Comparison of ENCODE assay signal across 1 cellular context in the genomic region with DNA sequence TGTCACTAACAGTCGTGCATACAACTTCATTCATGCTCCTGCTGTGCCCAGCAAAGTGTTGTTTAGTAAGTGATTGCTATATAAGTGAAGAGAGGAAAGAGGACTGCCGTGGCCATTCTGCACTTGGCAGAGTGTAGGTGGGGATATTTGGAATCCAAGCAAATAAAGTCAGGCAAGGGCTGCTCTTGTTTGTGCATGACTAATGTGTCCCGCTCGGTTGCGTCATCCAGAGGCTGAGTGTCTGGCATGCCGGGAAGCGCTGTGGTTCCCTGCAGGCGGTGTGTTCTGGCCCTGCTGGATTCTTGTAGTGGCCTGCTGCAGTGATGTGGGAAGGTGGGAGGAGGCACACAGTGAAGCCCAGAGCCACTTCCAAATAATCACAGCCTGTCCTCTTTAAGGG.
TF ChIP-seq lines count a peak whose summit lies in the region.

No MANE protein-coding gene starts in this region.

TF ChIP-seq in HepG2, 621 proteins besides CTCF, POLR2A, EP300 and RAD21 (continued from another document and continues in another):
- TF ChIP-seq, protein P1, sequence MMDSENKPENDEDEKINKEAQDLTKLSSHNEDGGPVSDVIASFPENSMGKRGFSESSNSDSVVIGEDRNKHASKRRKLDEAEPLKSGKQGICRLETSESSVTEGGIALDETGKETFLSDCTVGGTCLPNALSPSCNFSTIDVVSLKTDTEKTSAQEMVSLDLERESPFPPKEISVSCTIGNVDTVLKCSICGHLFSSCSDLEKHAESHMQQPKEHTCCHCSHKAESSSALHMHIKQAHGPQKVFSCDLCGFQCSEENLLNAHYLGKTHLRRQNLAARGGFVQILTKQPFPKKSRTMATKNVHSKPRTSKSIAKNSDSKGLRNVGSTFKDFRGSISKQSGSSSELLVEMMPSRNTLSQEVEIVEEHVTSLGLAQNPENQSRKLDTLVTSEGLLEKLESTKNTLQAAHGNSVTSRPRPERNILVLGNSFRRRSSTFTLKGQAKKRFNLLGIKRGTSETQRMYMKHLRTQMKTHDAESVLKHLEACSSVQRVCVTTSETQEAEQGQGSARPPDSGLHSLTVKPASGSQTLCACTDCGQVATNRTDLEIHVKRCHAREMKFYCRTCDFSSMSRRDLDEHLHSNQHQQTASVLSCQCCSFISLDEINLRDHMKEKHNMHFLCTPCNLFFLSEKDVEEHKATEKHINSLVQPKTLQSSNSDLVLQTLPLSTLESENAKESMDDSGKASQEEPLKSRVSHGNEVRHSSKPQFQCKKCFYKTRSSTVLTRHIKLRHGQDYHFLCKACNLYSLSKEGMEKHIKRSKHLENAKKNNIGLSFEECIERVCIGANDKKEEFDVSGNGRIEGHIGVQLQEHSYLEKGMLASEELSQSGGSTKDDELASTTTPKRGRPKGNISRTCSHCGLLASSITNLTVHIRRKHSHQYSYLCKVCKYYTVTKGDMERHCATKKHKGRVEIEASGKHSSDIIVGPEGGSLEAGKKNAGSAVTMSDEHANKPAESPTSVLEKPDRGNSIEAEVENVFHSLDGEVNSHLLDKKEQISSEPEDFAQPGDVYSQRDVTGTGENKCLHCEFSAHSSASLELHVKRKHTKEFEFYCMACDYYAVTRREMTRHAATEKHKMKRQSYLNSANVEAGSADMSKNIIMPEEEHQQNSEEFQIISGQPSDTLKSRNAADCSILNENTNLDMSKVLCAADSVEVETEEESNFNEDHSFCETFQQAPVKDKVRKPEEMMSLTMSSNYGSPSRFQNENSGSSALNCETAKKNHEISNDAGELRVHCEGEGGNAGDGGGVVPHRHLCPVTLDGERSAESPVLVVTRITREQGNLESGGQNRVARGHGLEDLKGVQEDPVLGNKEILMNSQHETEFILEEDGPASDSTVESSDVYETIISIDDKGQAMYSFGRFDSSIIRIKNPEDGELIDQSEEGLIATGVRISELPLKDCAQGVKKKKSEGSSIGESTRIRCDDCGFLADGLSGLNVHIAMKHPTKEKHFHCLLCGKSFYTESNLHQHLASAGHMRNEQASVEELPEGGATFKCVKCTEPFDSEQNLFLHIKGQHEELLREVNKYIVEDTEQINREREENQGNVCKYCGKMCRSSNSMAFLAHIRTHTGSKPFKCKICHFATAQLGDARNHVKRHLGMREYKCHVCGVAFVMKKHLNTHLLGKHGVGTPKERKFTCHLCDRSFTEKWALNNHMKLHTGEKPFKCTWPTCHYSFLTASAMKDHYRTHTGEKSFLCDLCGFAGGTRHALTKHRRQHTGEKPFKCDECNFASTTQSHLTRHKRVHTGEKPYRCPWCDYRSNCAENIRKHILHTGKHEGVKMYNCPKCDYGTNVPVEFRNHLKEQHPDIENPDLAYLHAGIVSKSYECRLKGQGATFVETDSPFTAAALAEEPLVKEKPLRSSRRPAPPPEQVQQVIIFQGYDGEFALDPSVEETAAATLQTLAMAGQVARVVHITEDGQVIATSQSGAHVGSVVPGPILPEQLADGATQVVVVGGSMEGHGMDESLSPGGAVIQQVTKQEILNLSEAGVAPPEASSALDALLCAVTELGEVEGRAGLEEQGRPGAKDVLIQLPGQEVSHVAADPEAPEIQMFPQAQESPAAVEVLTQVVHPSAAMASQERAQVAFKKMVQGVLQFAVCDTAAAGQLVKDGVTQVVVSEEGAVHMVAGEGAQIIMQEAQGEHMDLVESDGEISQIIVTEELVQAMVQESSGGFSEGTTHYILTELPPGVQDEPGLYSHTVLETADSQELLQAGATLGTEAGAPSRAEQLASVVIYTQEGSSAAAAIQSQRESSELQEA (CRISPR knock-in tag; IDR thresholded peaks at IDR 0.05; ENCODE audit: not compliant biosample characterization), result no peak
- TF ChIP-seq, protein P2, sequence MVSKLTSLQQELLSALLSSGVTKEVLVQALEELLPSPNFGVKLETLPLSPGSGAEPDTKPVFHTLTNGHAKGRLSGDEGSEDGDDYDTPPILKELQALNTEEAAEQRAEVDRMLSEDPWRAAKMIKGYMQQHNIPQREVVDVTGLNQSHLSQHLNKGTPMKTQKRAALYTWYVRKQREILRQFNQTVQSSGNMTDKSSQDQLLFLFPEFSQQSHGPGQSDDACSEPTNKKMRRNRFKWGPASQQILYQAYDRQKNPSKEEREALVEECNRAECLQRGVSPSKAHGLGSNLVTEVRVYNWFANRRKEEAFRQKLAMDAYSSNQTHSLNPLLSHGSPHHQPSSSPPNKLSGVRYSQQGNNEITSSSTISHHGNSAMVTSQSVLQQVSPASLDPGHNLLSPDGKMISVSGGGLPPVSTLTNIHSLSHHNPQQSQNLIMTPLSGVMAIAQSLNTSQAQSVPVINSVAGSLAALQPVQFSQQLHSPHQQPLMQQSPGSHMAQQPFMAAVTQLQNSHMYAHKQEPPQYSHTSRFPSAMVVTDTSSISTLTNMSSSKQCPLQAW (CRISPR knock-in tag; IDR thresholded peaks at IDR 0.05), result peak; percentile 78
- TF ChIP-seq SRSF1 (optimal IDR thresholded peaks at IDR 0.05; ENCODE audit: low read depth, low read length) (no peak), MAZ (IDR thresholded peaks at IDR 0.05; ENCODE audit: borderline replicate concordance, low read depth, low read length) (no peak), MAZ (CRISPR knock-in tag; IDR thresholded peaks at IDR 0.05; ENCODE audit: low read depth) (no peak), IRF2 (CRISPR knock-in tag; IDR thresholded peaks at IDR 0.05) (peak; percentile 79; the same call in 1 of the 2 replicates), ZNF263 (CRISPR knock-in tag; IDR thresholded peaks at IDR 0.05) (0 out of 2 replicates have a peak, but pooled peaks have one; percentile 43), ZBTB42 (CRISPR knock-in tag; IDR thresholded peaks at IDR 0.05) (no peak), ZNF619 (CRISPR knock-in tag; IDR thresholded peaks at IDR 0.05) (no peak), CCAR2 (optimal IDR thresholded peaks at IDR 0.05; ENCODE audit: low read depth, low read length) (no peak), ZSCAN20 (CRISPR knock-in tag; IDR thresholded peaks at IDR 0.05; ENCODE audit: borderline replicate concordance) (no peak), RFX5 (IDR thresholded peaks at IDR 0.05; ENCODE audit: low read depth, low read length) (no peak), ZNF180 (CRISPR knock-in tag; IDR thresholded peaks at IDR 0.05; ENCODE audit: borderline replicate concordance, low read depth) (no peak), ZNF879 (CRISPR knock-in tag; IDR thresholded peaks at IDR 0.05) (no peak), ZNF260 (CRISPR knock-in tag; IDR thresholded peaks at IDR 0.05; ENCODE audit: borderline replicate concordance, low read depth) (no peak), ZMYM3 (CRISPR knock-in tag; IDR thresholded peaks at IDR 0.05) (peak; percentile 94), ZNF430 (CRISPR knock-in tag; IDR thresholded peaks at IDR 0.05) (peak; percentile 70; the same call in 1 of the 2 replicates), MIXL1 (CRISPR knock-in tag; IDR thresholded peaks at IDR 0.05) (peak; percentile 51; the same call in 1 of the 2 replicates), ZNF672 (CRISPR knock-in tag; IDR thresholded peaks at IDR 0.05) (no peak), SMC3 (IDR thresholded peaks at IDR 0.05; ENCODE audit: low read length) (peak; percentile 35; the same call in 1 of the 2 replicates), FOSL2 (CRISPR knock-in tag; IDR thresholded peaks at IDR 0.05) (peak; percentile 99), RORA (CRISPR knock-in tag; IDR thresholded peaks at IDR 0.05) (no peak), NONO (IDR thresholded peaks at IDR 0.05) (no peak), NONO (CRISPR knock-in tag; conservative IDR thresholded peaks at IDR 0.05) (0 out of 2 replicates have a peak, but pooled peaks have one; percentile 43), ZNF501 (CRISPR knock-in tag; IDR thresholded peaks at IDR 0.05) (0 out of 2 replicates have a peak, but pooled peaks have one; percentile 53), MTA3 (CRISPR knock-in tag; IDR thresholded peaks at IDR 0.05) (no peak), ELF3 (CRISPR knock-in tag; IDR thresholded peaks at IDR 0.05) (peak; percentile 75), CREM (IDR thresholded peaks at IDR 0.05) (peak; percentile 62), CREM (CRISPR knock-in tag; IDR thresholded peaks at IDR 0.05) (no peak), SCMH1 (CRISPR knock-in tag; IDR thresholded peaks at IDR 0.05; ENCODE audit: borderline replicate concordance) (no peak), ZNF552 (CRISPR knock-in tag; IDR thresholded peaks at IDR 0.05; ENCODE audit: borderline replicate concordance) (no peak), SATB2 (CRISPR knock-in tag; IDR thresholded peaks at IDR 0.05) (0 out of 2 replicates have a peak, but pooled peaks have one; percentile 53), MYC (CRISPR knock-in tag; IDR thresholded peaks at IDR 0.05; ENCODE audit: borderline replicate concordance) (peak; percentile 69; the same call in 1 of the 2 replicates), ZKSCAN8 (CRISPR knock-in tag; IDR thresholded peaks at IDR 0.05; ENCODE audit: borderline replicate concordance) (peak; percentile 79)
- TF ChIP-seq, protein P3, sequence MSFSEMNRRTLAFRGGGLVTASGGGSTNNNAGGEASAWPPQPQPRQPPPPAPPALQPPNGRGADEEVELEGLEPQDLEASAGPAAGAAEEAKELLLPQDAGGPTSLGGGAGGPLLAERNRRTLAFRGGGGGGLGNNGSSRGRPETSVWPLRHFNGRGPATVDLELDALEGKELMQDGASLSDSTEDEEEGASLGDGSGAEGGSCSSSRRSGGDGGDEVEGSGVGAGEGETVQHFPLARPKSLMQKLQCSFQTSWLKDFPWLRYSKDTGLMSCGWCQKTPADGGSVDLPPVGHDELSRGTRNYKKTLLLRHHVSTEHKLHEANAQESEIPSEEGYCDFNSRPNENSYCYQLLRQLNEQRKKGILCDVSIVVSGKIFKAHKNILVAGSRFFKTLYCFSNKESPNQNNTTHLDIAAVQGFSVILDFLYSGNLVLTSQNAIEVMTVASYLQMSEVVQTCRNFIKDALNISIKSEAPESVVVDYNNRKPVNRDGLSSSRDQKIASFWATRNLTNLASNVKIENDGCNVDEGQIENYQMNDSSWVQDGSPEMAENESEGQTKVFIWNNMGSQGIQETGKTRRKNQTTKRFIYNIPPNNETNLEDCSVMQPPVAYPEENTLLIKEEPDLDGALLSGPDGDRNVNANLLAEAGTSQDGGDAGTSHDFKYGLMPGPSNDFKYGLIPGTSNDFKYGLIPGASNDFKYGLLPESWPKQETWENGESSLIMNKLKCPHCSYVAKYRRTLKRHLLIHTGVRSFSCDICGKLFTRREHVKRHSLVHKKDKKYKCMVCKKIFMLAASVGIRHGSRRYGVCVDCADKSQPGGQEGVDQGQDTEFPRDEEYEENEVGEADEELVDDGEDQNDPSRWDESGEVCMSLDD (CRISPR knock-in tag; IDR thresholded peaks at IDR 0.05; ENCODE audit: borderline replicate concordance), result no peak
- TF ChIP-seq, protein P4, sequence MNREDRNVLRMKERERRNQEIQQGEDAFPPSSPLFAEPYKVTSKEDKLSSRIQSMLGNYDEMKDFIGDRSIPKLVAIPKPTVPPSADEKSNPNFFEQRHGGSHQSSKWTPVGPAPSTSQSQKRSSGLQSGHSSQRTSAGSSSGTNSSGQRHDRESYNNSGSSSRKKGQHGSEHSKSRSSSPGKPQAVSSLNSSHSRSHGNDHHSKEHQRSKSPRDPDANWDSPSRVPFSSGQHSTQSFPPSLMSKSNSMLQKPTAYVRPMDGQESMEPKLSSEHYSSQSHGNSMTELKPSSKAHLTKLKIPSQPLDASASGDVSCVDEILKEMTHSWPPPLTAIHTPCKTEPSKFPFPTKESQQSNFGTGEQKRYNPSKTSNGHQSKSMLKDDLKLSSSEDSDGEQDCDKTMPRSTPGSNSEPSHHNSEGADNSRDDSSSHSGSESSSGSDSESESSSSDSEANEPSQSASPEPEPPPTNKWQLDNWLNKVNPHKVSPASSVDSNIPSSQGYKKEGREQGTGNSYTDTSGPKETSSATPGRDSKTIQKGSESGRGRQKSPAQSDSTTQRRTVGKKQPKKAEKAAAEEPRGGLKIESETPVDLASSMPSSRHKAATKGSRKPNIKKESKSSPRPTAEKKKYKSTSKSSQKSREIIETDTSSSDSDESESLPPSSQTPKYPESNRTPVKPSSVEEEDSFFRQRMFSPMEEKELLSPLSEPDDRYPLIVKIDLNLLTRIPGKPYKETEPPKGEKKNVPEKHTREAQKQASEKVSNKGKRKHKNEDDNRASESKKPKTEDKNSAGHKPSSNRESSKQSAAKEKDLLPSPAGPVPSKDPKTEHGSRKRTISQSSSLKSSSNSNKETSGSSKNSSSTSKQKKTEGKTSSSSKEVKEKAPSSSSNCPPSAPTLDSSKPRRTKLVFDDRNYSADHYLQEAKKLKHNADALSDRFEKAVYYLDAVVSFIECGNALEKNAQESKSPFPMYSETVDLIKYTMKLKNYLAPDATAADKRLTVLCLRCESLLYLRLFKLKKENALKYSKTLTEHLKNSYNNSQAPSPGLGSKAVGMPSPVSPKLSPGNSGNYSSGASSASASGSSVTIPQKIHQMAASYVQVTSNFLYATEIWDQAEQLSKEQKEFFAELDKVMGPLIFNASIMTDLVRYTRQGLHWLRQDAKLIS (CRISPR knock-in tag; IDR thresholded peaks at IDR 0.05), result no peak
- TF ChIP-seq, protein P5, sequence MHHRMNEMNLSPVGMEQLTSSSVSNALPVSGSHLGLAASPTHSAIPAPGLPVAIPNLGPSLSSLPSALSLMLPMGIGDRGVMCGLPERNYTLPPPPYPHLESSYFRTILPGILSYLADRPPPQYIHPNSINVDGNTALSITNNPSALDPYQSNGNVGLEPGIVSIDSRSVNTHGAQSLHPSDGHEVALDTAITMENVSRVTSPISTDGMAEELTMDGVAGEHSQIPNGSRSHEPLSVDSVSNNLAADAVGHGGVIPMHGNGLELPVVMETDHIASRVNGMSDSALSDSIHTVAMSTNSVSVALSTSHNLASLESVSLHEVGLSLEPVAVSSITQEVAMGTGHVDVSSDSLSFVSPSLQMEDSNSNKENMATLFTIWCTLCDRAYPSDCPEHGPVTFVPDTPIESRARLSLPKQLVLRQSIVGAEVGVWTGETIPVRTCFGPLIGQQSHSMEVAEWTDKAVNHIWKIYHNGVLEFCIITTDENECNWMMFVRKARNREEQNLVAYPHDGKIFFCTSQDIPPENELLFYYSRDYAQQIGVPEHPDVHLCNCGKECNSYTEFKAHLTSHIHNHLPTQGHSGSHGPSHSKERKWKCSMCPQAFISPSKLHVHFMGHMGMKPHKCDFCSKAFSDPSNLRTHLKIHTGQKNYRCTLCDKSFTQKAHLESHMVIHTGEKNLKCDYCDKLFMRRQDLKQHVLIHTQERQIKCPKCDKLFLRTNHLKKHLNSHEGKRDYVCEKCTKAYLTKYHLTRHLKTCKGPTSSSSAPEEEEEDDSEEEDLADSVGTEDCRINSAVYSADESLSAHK (CRISPR knock-in tag; IDR thresholded peaks at IDR 0.05; ENCODE audit: borderline replicate concordance), result no peak
- TF ChIP-seq, protein P6, sequence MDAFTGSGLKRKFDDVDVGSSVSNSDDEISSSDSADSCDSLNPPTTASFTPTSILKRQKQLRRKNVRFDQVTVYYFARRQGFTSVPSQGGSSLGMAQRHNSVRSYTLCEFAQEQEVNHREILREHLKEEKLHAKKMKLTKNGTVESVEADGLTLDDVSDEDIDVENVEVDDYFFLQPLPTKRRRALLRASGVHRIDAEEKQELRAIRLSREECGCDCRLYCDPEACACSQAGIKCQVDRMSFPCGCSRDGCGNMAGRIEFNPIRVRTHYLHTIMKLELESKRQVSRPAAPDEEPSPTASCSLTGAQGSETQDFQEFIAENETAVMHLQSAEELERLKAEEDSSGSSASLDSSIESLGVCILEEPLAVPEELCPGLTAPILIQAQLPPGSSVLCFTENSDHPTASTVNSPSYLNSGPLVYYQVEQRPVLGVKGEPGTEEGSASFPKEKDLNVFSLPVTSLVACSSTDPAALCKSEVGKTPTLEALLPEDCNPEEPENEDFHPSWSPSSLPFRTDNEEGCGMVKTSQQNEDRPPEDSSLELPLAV (CRISPR knock-in tag; conservative IDR thresholded peaks at IDR 0.05; ENCODE audit: low read depth), result no peak
